Comparison of ENCODE assay signal across 8 cellular contexts in the genomic region with DNA sequence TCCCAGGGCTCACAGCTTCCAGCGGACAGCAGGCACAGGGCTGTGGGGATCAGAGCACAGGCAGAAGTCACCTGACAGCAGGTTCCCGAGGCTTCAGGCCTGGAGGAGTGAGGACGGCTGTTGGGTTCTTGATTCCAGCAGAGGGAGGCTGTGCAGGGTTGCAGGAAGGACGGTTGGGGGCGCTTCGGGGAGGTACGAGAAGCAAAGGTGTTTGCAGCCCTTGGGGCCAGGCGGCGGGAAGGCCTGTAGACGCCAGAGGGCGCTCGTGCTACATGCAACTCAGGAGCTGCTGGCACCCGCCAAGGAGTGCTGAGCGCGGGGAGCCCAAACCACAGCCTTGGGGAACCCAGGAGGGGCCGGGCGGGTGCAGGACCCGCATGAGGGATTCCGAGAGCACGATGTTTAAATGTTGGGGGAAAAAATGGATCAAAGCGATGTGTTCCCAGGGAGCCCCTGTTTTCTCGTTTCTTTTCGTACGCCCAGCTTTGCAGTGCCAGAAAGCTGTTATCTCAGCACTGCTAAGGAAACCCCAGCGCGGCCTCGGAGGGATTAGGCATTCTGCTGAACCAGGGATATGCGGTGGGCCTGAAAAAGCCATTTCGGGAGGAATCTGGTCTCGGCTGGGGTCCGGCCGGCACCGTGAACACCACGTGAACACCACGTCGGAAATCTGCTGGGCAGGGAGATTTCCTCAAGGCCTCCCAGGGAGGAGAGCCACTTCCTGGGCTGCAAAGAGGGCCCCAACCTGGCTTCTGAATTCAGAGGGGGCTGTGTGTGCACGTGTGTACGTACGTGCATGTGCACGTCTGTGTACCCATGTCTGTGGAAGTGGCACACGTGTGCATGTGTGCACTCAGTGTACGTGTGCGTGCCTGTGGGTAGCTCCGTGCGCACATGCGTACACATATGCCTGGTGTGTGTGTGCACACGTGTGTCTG.
DNase-seq lines count a peak whose midpoint lies in the region; ATAC-seq and TF ChIP-seq lines count a peak whose summit lies in the region.

No MANE protein-coding gene starts in this region.

- peak; percentile 77 to 90 (median 82) for ATAC-seq in heart left ventricle

- H3K27ac ChIP-seq in heart left ventricle, result peak overlapping the region in 10 of 12 donors; percentile 5 to 70 (median 52)
- peak overlapping the region in 2 of 4 donors; percentile 26 to 60 for H3K27ac ChIP-seq in tibial nerve

- H3K36me3 ChIP-seq in heart left ventricle (no peaks in the 10 kb centered on the region), tibial nerve (no peaks in the 10 kb centered on the region)

- peaks cover 0 to 24% (median 17%) of the 10 kb centered on the region in 12 donors for H3K4me1 ChIP-seq in heart left ventricle
- peaks cover 0 to 30% (median 14%) of the 10 kb centered on the region in 4 donors for H3K4me1 ChIP-seq in tibial nerve

- CTCF ChIA-PET in HEK293T (lab: Yijun Ruan, JAX), result interaction anchor here (0.5 to 5.6 kb wide), 13 partner anchors 22 to 397 kb away, joined by 3 to 146 read pairs (median 4); partner anchors contain the start of genes CDKN1C and KCNQ1OT1

- TF ChIP-seq CTCF in heart left ventricle (IDR thresholded peaks at IDR 0.05), result peak; percentile 98 to 100 (median 99)
- TF ChIP-seq CTCF in tibial nerve (IDR thresholded peaks at IDR 0.05), result peak; percentile 97 to 100 (median 99)

- no peaks in the 10 kb centered on the region for H3K9me3 ChIP-seq in heart left ventricle
- no peaks in the 10 kb centered on the region for H3K9me3 ChIP-seq in tibial nerve

- DNase-seq in EH (ENCODE audit: low read depth) (peak; percentile 83), HEK293T (ENCODE audit: extremely low spot score) (peak; percentile 85), NCI-H1417 treated with DMSO at 0.1 percent for 48 hours (lab: John Stamatoyannopoulos, UW) (peak; percentile 28), SW480 (ENCODE audit: low spot score) (peak; percentile 88), heart left ventricle (peak; percentile 89 to 95 (median 91)), pons (ENCODE audit: low spot score) (peak; percentile 77), tibial nerve (ENCODE audit: low spot score in 2 of 2) (peak; percentile 85 to 89)
- DNase-seq in activated naive CD8-positive, alpha-beta T cell treated with anti-CD3 and anti-CD28 coated beads, Interleukin-2, amount 50 U/mL, for 16 hours (ENCODE audit: low read depth, low spot score), result peak; percentile 86

- H3K27me3 ChIP-seq in heart left ventricle (no peaks in the 10 kb centered on the region), tibial nerve (no peaks in the 10 kb centered on the region)

- intact Hi-C loops in heart left ventricle (cut with DNase I), result loop anchor here (1.0 to 10.0 kb wide), 9 partner anchors 221 to 359 kb away; partner anchors contain the start of genes C11orf21 (in 3 of the 10) and TSPAN32 (in 3 of the 10)

- 18 to 24% (median 21%) methylated on average over 38 to 47 of the region's 47 CpGs for whole genome bisulfite sequencing in heart left ventricle, 4 donors
- 23 to 24% methylated on average over 37 to 47 of the region's 47 CpGs for WGBS in tibial nerve, 2 donors

- POLR2A ChIA-PET in HEK293T (lab: Yijun Ruan, JAX), result interaction anchor here (0.9 to 3.4 kb wide), 6 partner anchors 132 to 360 kb away, joined by 3 to 24 read pairs (median 4); partner anchors contain the start of genes CDKN1C and TSSC4

- H3K4me3 ChIP-seq in heart left ventricle, result peak overlapping the region in 11 of 12 donors; percentile 6 to 58 (median 32)
- H3K4me3 ChIP-seq in tibial nerve, result peak overlapping the region in 2 of 4 donors; percentile 21 to 38

- TF ChIP-seq EP300 in tibial nerve (IDR thresholded peaks at IDR 0.05), result peak in 1 of 2 donors; percentile 55

- no peak for TF ChIP-seq POLR2A in heart left ventricle (IDR thresholded peaks at IDR 0.05)
- no peak for TF ChIP-seq POLR2A in tibial nerve (IDR thresholded peaks at IDR 0.05)

TF ChIP-seq in HEK293T, 16 proteins besides CTCF, POLR2A, EP300 and RAD21:
- no peak for TF ChIP-seq SUZ12 (IDR thresholded peaks at IDR 0.05)
- TF ChIP-seq ARNT (IDR thresholded peaks at IDR 0.05), result no peak
- no peak for TF ChIP-seq NFRKB (IDR thresholded peaks at IDR 0.05)
- no peak for TF ChIP-seq L3MBTL2 (conservative IDR thresholded peaks at IDR 0.05)
- no peak for TF ChIP-seq SP1 (IDR thresholded peaks at IDR 0.05)
- TF ChIP-seq TARDBP (IDR thresholded peaks at IDR 0.05), result no peak
- TF ChIP-seq LEF1 (IDR thresholded peaks at IDR 0.05; ENCODE audit: borderline replicate concordance), result no peak
- TF ChIP-seq CTBP1 (IDR thresholded peaks at IDR 0.05; ENCODE audit: borderline replicate concordance), result no peak
- TF ChIP-seq PKNOX1 (IDR thresholded peaks at IDR 0.05), result no peak
- no peak for TF ChIP-seq BHLHE40 (IDR thresholded peaks at IDR 0.05; ENCODE audit: borderline replicate concordance)
- no peak for TF ChIP-seq ZNF384 (IDR thresholded peaks at IDR 0.05)
- no peak for TF ChIP-seq FOXK2 (IDR thresholded peaks at IDR 0.05)
- no peak for TF ChIP-seq ELF4 (IDR thresholded peaks at IDR 0.05)
- no peak for TF ChIP-seq FOXM1 (IDR thresholded peaks at IDR 0.05; ENCODE audit: borderline replicate concordance)
- no peak for TF ChIP-seq HDGF (IDR thresholded peaks at IDR 0.05; ENCODE audit: borderline replicate concordance)
- no peak for TF ChIP-seq FOXA1 (IDR thresholded peaks at IDR 0.05)

Comparison
In these comparisons a context has a peak if more than half of its experiments do, and no peak if none do; other contexts are left out.
1. DNase-seq: peak in every context shown above with its lines; median percentile 91 in heart left ventricle; 88 in SW480; 87 in tibial nerve; 86 in activated naive CD8-positive, alpha-beta T cell treated with anti-CD3 and anti-CD28 coated beads, Interleukin-2, amount 50 U/mL, for 16 hours; 85 in HEK293T; 83 in EH; 77 in pons; 28 in NCI-H1417 treated with DMSO at 0.1 percent for 48 hours.